In genomic region chr2:223993634-223994232, GRCh38 we compare ENCODE assay signal across 8 cellular contexts. TPM values are rescaled to one million over a fixed set of nuclear protein-coding genes. Genes with fewer than 3 reads are reported as not detected.
DNase-seq lines count a peak whose midpoint lies in the region; ATAC-seq and TF ChIP-seq lines count a peak whose summit lies in the region.

No MANE protein-coding gene starts in this region.

- in situ Hi-C loops in GM13977 (cut with MboI; ENCODE audit: low pct_unique_long_range_greater_than_20kb, low sequenced_read_pairs, unreplicated experiment), result loop anchor here (25.0 kb wide), 1 partner anchor 269 kb away; no protein-coding TSS in a partner anchor

- ATAC-seq in HG03039 (IDR thresholded peaks at IDR 0.05; ENCODE audit: unreplicated experiment) (peak; percentile 75), left lobe of liver (peak; percentile 90)
- ATAC-seq in central memory CD8-positive, alpha-beta T cell (replicated peaks; ENCODE audit: extremely low read depth, poor library complexity, severe bottlenecking), result peak; percentile 43

- peaks cover 31% of the 10 kb centered on the region for H3K27me3 Mint-ChIP-seq in central memory CD8-positive, alpha-beta T cell

- no peak overlapping the region for H3K4me3 Mint-ChIP-seq in central memory CD8-positive, alpha-beta T cell

- DNase-seq in 8988T (peak; percentile 34), GM13977 (ENCODE audit: low spot score) (peak; percentile 71), NCI-H2227 (lab: John Stamatoyannopoulos, UW; ENCODE audit: unreplicated experiment) (peak; percentile 83), left lobe of liver (ENCODE audit: low spot score) (no peak)
- peak in 3 of 4 experiments; percentile 3 to 30 (median 14) for DNase-seq in activated CD4-positive, CD25-positive, alpha-beta regulatory T cell (lab: John Stamatoyannopoulos, UW)
- DNase-seq in central memory CD8-positive, alpha-beta T cell (ENCODE audit: low spot score in 2 of 2), result no peak
- peak; percentile 20 to 53 (median 32) for DNase-seq in stimulated activated CD4-positive, alpha-beta T cell treated with anti-CD3 and anti-CD28 coated beads, TNF-alpha, amount 100 ng/mL, for 48 hours (ENCODE audit: low read depth in 3 of 3)

- no peak overlapping the region for H3K27ac Mint-ChIP-seq in central memory CD8-positive, alpha-beta T cell (ENCODE audit: low read depth)

- no peaks in the 10 kb centered on the region for H3K9me3 Mint-ChIP-seq in central memory CD8-positive, alpha-beta T cell

- no peaks in the 10 kb centered on the region for H3K4me1 Mint-ChIP-seq in central memory CD8-positive, alpha-beta T cell

- H3K36me3 Mint-ChIP-seq in central memory CD8-positive, alpha-beta T cell (ENCODE audit: insufficient read depth), result peaks cover 2% of the 10 kb centered on the region

- TF ChIP-seq CTCF in GM13977 (IDR thresholded peaks at IDR 0.05; ENCODE audit: extremely low read depth, insufficient read depth, missing control alignments), result peak; percentile 86

RNA-seq across cellular contexts. Expression of gene MRPL44, which starts 36.5 kb away (rescaled TPM):
- total RNA-seq in left lobe of liver, result 22.0 TPM

RNA-seq across cellular contexts. Expression of gene SERPINE2, which starts 45.4 kb away (rescaled TPM):
- 1.6 TPM for total RNA-seq in left lobe of liver

RNA-seq across cellular contexts. Expression of gene WDFY1, which starts 48.6 kb away (rescaled TPM):
- 16.4 TPM for total RNA-seq in left lobe of liver

Comparison
In these comparisons a context has a peak if more than half of its experiments do, and no peak if none do; other contexts are left out.
1. DNase-seq: peak in 8988T (single experiment), GM13977 (single experiment), NCI-H2227 (single experiment), activated CD4-positive, CD25-positive, alpha-beta regulatory T cell (3 of 4) and stimulated activated CD4-positive, alpha-beta T cell treated with anti-CD3 and anti-CD28 coated beads, TNF-alpha, amount 100 ng/mL, for 48 hours (3 of 3); none in central memory CD8-positive, alpha-beta T cell (0 of 2) and left lobe of liver (single experiment).
2. Peak in every context shown above with its lines, with median percentiles within 50 percentile points of each other: ATAC-seq.